ENCODE assay signal across 20 cellular contexts in genomic region chrX:131501556-131501955, GRCh38. TPM values are rescaled to one million over a fixed set of nuclear protein-coding genes. Genes with fewer than 3 reads are reported as not detected.
"Had no signal": no experiment of that assay in that cellular context is flagged by ENCODE, and none has a peak within 500 bp of the region (broad histone marks: within the 10 kb centered on the region; RNA-seq: fewer than 3 reads in every experiment).

No MANE protein-coding gene starts in this region.

RNA-seq across cellular contexts. Expression of gene OR13H1, which starts 42.3 kb away (rescaled TPM):
- total RNA-seq: naive thymus-derived CD8-positive, alpha-beta T cell; natural killer cell treated with Interleukin-12 subunit alpha and Interleukin-12 subunit beta and Interleukin-15 and Interleukin-18, amount 100 ng/mL, for 72 hours; neural crest cell; omental fat pad; osteocyte; pancreas; posterior vena cava; prostate gland; pulmonary artery endothelial cell; right atrium auricular region; sciatic nerve; smooth muscle cell; spleen; suprapubic skin; testis; transverse colon; upper lobe of right lung; urinary bladder; uterus had no signal
- polyA plus RNA-seq: naive thymus-derived CD8-positive, alpha-beta T cell; pancreas; spleen; thymus; urinary bladder had no signal
